ENCODE assay signal across 8 cellular contexts in the genomic region with DNA sequence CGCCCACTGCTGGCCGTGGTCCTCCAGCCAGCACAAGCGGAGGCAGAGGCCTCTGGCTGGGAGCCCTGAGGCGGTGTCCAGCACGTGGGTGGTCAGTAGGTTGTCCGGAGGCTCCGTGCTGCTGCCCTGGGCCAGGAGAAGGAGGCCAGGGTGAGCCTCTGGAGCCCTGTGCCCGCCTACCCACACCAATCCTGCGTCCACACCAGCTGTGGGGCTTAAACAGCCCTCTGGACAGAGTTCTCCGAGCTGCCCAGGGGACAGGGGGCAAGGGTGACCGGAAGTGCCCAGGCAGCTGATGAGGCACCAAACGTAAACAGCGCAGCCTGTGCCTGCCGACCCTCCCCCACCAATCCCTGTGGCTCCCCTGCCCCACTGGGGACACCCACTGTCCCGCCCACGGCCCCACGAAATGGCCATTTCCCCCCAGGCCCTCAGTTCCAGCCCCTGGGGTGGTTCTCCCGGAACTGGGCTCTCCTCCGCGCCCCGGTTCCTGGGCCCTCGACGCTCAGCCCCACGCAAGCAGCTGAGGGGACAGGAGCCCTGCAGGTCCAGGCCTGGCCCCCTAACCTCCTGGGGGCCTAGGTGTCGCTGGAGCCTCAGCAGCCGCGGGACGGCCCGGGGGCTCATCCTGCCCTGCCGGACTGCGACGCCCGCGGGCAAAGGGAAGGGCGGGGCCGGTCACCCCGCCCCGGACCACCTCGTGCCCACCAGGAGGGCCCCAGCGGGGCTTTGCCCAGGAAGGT. TPM values are rescaled to one million over a fixed set of nuclear protein-coding genes. Genes with fewer than 3 reads are reported as not detected.
DNase-seq lines count a peak whose midpoint lies in the region; ATAC-seq, FAIRE-seq and TF ChIP-seq lines count a peak whose summit lies in the region.

No MANE protein-coding gene starts in this region.

- no peaks in the 10 kb centered on the region for H4K20me1 ChIP-seq in MM.1S (ENCODE audit: insufficient read depth, low read length)

- H3K9me3 ChIP-seq in CD8-positive, alpha-beta T cell (ENCODE audit: low read length), result no peaks in the 10 kb centered on the region
- H3K9me3 ChIP-seq in MM.1S (replicated peaks; ENCODE audit: insufficient read depth, low read length), result no peaks in the 10 kb centered on the region

- no peak for TF ChIP-seq CTCF in CD8-positive, alpha-beta T cell (IDR thresholded peaks at IDR 0.05)
- TF ChIP-seq CTCF in fibroblast of the aortic adventitia (IDR thresholded peaks at IDR 0.05; ENCODE audit: insufficient read depth, low read length) (no peak), neural crest cell (conservative IDR thresholded peaks at IDR 0.05) (no peak), D721Med (IDR thresholded peaks at IDR 0.05; ENCODE audit: insufficient read depth, missing control alignments) (no peak), MM.1S (IDR thresholded peaks at IDR 0.05; ENCODE audit: low read length) (no peak)

- no peaks in the 10 kb centered on the region for H3K79me2 ChIP-seq in MM.1S (ENCODE audit: low read length)

- H3K27ac ChIP-seq in CD8-positive, alpha-beta T cell (ENCODE audit: low read depth, low read length), result no peak overlapping the region
- H3K27ac ChIP-seq in MM.1S (ENCODE audit: low read length), result no peak overlapping the region

- H3K4me1 Mint-ChIP-seq in CD8-positive, alpha-beta T cell (ENCODE audit: low read depth), result peaks cover 7% of the 10 kb centered on the region
- peaks cover 11% of the 10 kb centered on the region for H3K4me1 Mint-ChIP-seq in neural crest cell
- H3K4me1 Mint-ChIP-seq in activated CD4-positive, alpha-beta memory T cell treated with anti-CD3 and anti-CD28 coated beads for 36 hours (ENCODE audit: low read depth), result peaks cover 7% of the 10 kb centered on the region

- H2AFZ ChIP-seq in MM.1S (ENCODE audit: low read length), result no peak overlapping the region

- no peaks in the 10 kb centered on the region for H3K9me2 ChIP-seq in MM.1S (replicated peaks; ENCODE audit: insufficient read depth, low read length)

- no peak overlapping the region for H3K9ac ChIP-seq in MM.1S (ENCODE audit: low read length)

- no peaks in the 10 kb centered on the region for H3K36me3 Mint-ChIP-seq in CD8-positive, alpha-beta T cell
- H3K36me3 Mint-ChIP-seq in neural crest cell (ENCODE audit: low read depth), result no peaks in the 10 kb centered on the region
- peaks cover 6% of the 10 kb centered on the region for H3K36me3 Mint-ChIP-seq in activated CD4-positive, alpha-beta memory T cell treated with anti-CD3 and anti-CD28 coated beads for 36 hours

- ATAC-seq in CD8-positive, alpha-beta T cell, result peak; percentile 25

- H3K4me2 ChIP-seq in MM.1S (ENCODE audit: low read depth, low read length), result no peak overlapping the region

- no peak overlapping the region for H3K27ac Mint-ChIP-seq in CD8-positive, alpha-beta T cell
- no peak overlapping the region for H3K27ac Mint-ChIP-seq in neural crest cell (ENCODE audit: unreplicated experiment)
- H3K27ac Mint-ChIP-seq in activated CD4-positive, alpha-beta memory T cell treated with anti-CD3 and anti-CD28 coated beads for 36 hours, result no peak overlapping the region

- no peak for DNase-seq in CD8-positive, alpha-beta T cell
- DNase-seq in RPMI7951 (ENCODE audit: low read depth), result peak; percentile 28
- DNase-seq in fibroblast of the aortic adventitia (ENCODE audit: low read depth), result peak; percentile 61
- peak; percentile 60 for DNase-seq in neural crest cell (ENCODE audit: low read depth, low spot score)
- DNase-seq in KG1 (lab: John Stamatoyannopoulos, UW), result no peak
- DNase-seq in activated CD4-positive, alpha-beta memory T cell treated with anti-CD3 and anti-CD28 coated beads for 36 hours, result no peak
- DNase-seq in D721Med (ENCODE audit: insufficient read length, low spot score), result no peak
- DNase-seq in MM.1S, result no peak

- FAIRE-seq in D721Med (lab: Jason Lieb, UNC), result no peak

- H3F3A ChIP-seq in MM.1S (ENCODE audit: insufficient read depth, low read length), result no peaks in the 10 kb centered on the region

- POLR2A ChIA-PET in CD8-positive, alpha-beta T cell (lab: Charles Lee), result no interaction called here
- POLR2A ChIA-PET in activated CD4-positive, alpha-beta memory T cell treated with anti-CD3 and anti-CD28 coated beads for 36 hours (lab: Charles Lee), result no interaction called here

- intact Hi-C loops in CD8-positive, alpha-beta T cell (cut with DNase I, micrococcal nuclease), result loop anchor here in 1 of 2 experiments (5.0 kb wide), 2 partner anchors 75 to 855 kb away; no protein-coding TSS in a partner anchor
- intact Hi-C loops in activated CD4-positive, alpha-beta memory T cell treated with anti-CD3 and anti-CD28 coated beads for 36 hours (cut with micrococcal nuclease), result no loop called here

- H3K36me3 ChIP-seq in CD8-positive, alpha-beta T cell (ENCODE audit: insufficient read depth, low read length), result no peaks in the 10 kb centered on the region
- H3K36me3 ChIP-seq in MM.1S (replicated peaks; ENCODE audit: insufficient read depth, low read length), result no peaks in the 10 kb centered on the region

- CTCF ChIA-PET in CD8-positive, alpha-beta T cell (lab: Charles Lee), result no interaction called here
- CTCF ChIA-PET in activated CD4-positive, alpha-beta memory T cell treated with anti-CD3 and anti-CD28 coated beads for 36 hours (lab: Charles Lee), result interaction anchor here (0.5 to 1.1 kb wide), 2 partner anchors 34 to 99 kb away, joined by 3 read pairs; no protein-coding TSS in a partner anchor

- peaks cover 10% of the 10 kb centered on the region for H3K4me1 ChIP-seq in CD8-positive, alpha-beta T cell (ENCODE audit: insufficient read depth, low read length)
- H3K4me1 ChIP-seq in MM.1S (ENCODE audit: low read length), result no peaks in the 10 kb centered on the region

- H3K4me3 ChIP-seq in CD8-positive, alpha-beta T cell (ENCODE audit: low read depth, low read length), result peak overlapping the region; percentile 15
- H3K4me3 ChIP-seq in fibroblast of the aortic adventitia (ENCODE audit: low read depth, low read length) (peak overlapping the region; percentile 35), MM.1S (ENCODE audit: low read length) (no peak overlapping the region)

- peaks cover 13% of the 10 kb centered on the region for H3K27me3 Mint-ChIP-seq in CD8-positive, alpha-beta T cell (ENCODE audit: low read depth)
- peaks cover 11% of the 10 kb centered on the region for H3K27me3 Mint-ChIP-seq in neural crest cell (ENCODE audit: low read depth)
- H3K27me3 Mint-ChIP-seq in activated CD4-positive, alpha-beta memory T cell treated with anti-CD3 and anti-CD28 coated beads for 36 hours, result peaks cover 5% of the 10 kb centered on the region

- H3K27me3 ChIP-seq in CD8-positive, alpha-beta T cell (ENCODE audit: insufficient read depth, low read length), result peaks cover 9% of the 10 kb centered on the region
- H3K27me3 ChIP-seq in MM.1S (replicated peaks; ENCODE audit: insufficient read depth, low read length), result no peaks in the 10 kb centered on the region

- no peaks in the 10 kb centered on the region for H3K9me3 Mint-ChIP-seq in CD8-positive, alpha-beta T cell
- no peaks in the 10 kb centered on the region for H3K9me3 Mint-ChIP-seq in neural crest cell
- peaks cover 3% of the 10 kb centered on the region for H3K9me3 Mint-ChIP-seq in activated CD4-positive, alpha-beta memory T cell treated with anti-CD3 and anti-CD28 coated beads for 36 hours

- H3K4me3 Mint-ChIP-seq in CD8-positive, alpha-beta T cell, result no peak overlapping the region
- no peak overlapping the region for H3K4me3 Mint-ChIP-seq in neural crest cell
- no peak overlapping the region for H3K4me3 Mint-ChIP-seq in activated CD4-positive, alpha-beta memory T cell treated with anti-CD3 and anti-CD28 coated beads for 36 hours

RNA-seq across cellular contexts. Expression of a gene that starts 27.9 kb away (rescaled TPM):
- total RNA-seq in CD8-positive, alpha-beta T cell, result 1 to 10 TPM in 1 of 2 experiments, under 1 TPM in 1; 0.58 to 1.2 TPM
- total RNA-seq in RPMI7951 (2014; rRNA removed; shearing (Covaris generic)), result 7.7 TPM in 2 replicates
- total RNA-seq in fibroblast of the aortic adventitia (ENCODE audit: low replicate concordance) (0.16 and 1.7 TPM in 2 replicates), neural crest cell (4.9 and 5.6 TPM in 2 replicates)
- under 1 TPM; 0.81 to 0.94 TPM for total RNA-seq in activated CD4-positive, alpha-beta memory T cell treated with anti-CD3 and anti-CD28 coated beads for 36 hours

RNA-seq across cellular contexts. Expression of a gene that starts 30.0 kb away (rescaled TPM):
- not detected for total RNA-seq in CD8-positive, alpha-beta T cell
- total RNA-seq in RPMI7951 (2014; rRNA removed; shearing (Covaris generic)), result not detected in 2 replicates
- not detected in 2 replicates for total RNA-seq in fibroblast of the aortic adventitia (ENCODE audit: low replicate concordance)
- not detected in 2 replicates for total RNA-seq in neural crest cell
- total RNA-seq in activated CD4-positive, alpha-beta memory T cell treated with anti-CD3 and anti-CD28 coated beads for 36 hours, result not detected

Comparison
In these comparisons a context has a peak if more than half of its experiments do, and no peak if none do; other contexts are left out.
1. DNase-seq: peak in RPMI7951 (single experiment), fibroblast of the aortic adventitia (single experiment) and neural crest cell (single experiment); none in CD8-positive, alpha-beta T cell (0 of 7), KG1 (single experiment), activated CD4-positive, alpha-beta memory T cell treated with anti-CD3 and anti-CD28 coated beads for 36 hours (single experiment), D721Med (single experiment) and MM.1S (single experiment).